In genomic region chr1:35589516-35590427, GRCh38 we compare ENCODE assay signal across 2 cellular contexts.
TF ChIP-seq lines count a peak whose summit lies in the region.

No MANE protein-coding gene starts in this region.

TF ChIP-seq in IMR-90, 13 proteins besides CTCF, POLR2A, EP300 and RAD21:
- no peak for TF ChIP-seq USF2 (IDR thresholded peaks at IDR 0.05; ENCODE audit: low read depth, low read length)
- no peak for TF ChIP-seq FOS (IDR thresholded peaks at IDR 0.05; ENCODE audit: low read depth, low read length)

TF ChIP-seq in SK-N-SH, 30 proteins besides CTCF, POLR2A, EP300 and RAD21:
- no peak for TF ChIP-seq USF1 (IDR thresholded peaks at IDR 0.05; ENCODE audit: borderline replicate concordance, low read depth)
- no peak for TF ChIP-seq RXRA (IDR thresholded peaks at IDR 0.05; ENCODE audit: borderline replicate concordance, low read depth)
- TF ChIP-seq CHD2 (IDR thresholded peaks at IDR 0.05; ENCODE audit: low read length, partially characterized antibody) = no peak
- TF ChIP-seq JUND (IDR thresholded peaks at IDR 0.05) = no peak
- no peak for TF ChIP-seq RCOR1 (IDR thresholded peaks at IDR 0.05; ENCODE audit: low read length)
TF ChIP-seq in SK-N-SH: peak in this region for 0.
